In genomic region chr1:24189528-24189927, GRCh38 we compare ENCODE assay signal across 9 cellular contexts. TPM values are rescaled to one million over a fixed set of nuclear protein-coding genes. Genes with fewer than 3 reads are reported as not detected.
DNase-seq lines count a peak whose midpoint lies in the region; ATAC-seq lines count a peak whose summit lies in the region.
"Had no signal": no experiment of that assay in that cellular context is flagged by ENCODE, and none has a peak within 500 bp of the region (broad histone marks: within the 10 kb centered on the region; RNA-seq: fewer than 3 reads in every experiment).

No MANE protein-coding gene starts in this region.

- peaks cover 2% of the 10 kb centered on the region for H3K9me3 Mint-ChIP-seq in activated naive CD4-positive, alpha-beta T cell treated with anti-CD3 and anti-CD28 coated beads for 36 hours
- H3K9me3 Mint-ChIP-seq in activated naive CD8-positive, alpha-beta T cell treated with anti-CD3 and anti-CD28 coated beads for 36 hours: peaks cover 8% of the 10 kb centered on the region
- H3K9me3 Mint-ChIP-seq: dendritic cell treated with granulocyte-macrophage colony-stimulating factor and Interleukin-4, amounts not matched to agents 40 ng/mL and 50 ng/mL, for 4 days had no signal

- DNase-seq in activated naive CD4-positive, alpha-beta T cell treated with anti-CD3 and anti-CD28 coated beads for 36 hours: peak; percentile 72
- DNase-seq in activated naive CD4-positive, alpha-beta T cell (lab: John Stamatoyannopoulos, UW): no peak
- DNase-seq in NOMO-1 treated with DMSO at 0.1 percent for 48 hours (lab: John Stamatoyannopoulos, UW; ENCODE audit: unreplicated experiment) (peak; percentile 35), amygdala (lab: John Stamatoyannopoulos, UW) (no peak), mucosa of gallbladder (ENCODE audit: low spot score) (no peak)
- DNase-seq in activated naive CD8-positive, alpha-beta T cell treated with anti-CD3 and anti-CD28 coated beads for 36 hours: peak; percentile 21
- DNase-seq in stimulated activated naive CD8-positive, alpha-beta T cell treated with anti-CD3 and anti-CD28 coated beads, Interleukin-15, Interleukin-2, amounts not matched to agents 100 U/mL and 50 U/mL, for 24 hours: peak; percentile 48

- peaks cover 3% of the 10 kb centered on the region for H3K27me3 Mint-ChIP-seq in activated naive CD4-positive, alpha-beta T cell treated with anti-CD3 and anti-CD28 coated beads for 36 hours (ENCODE audit: low read depth)
- H3K27me3 Mint-ChIP-seq in activated naive CD8-positive, alpha-beta T cell treated with anti-CD3 and anti-CD28 coated beads for 36 hours: no peaks in the 10 kb centered on the region

- no peak overlapping the region for H3K4me3 Mint-ChIP-seq in activated naive CD4-positive, alpha-beta T cell treated with anti-CD3 and anti-CD28 coated beads for 36 hours
- no peak overlapping the region for H3K4me3 Mint-ChIP-seq in activated naive CD8-positive, alpha-beta T cell treated with anti-CD3 and anti-CD28 coated beads for 36 hours
- H3K4me3 Mint-ChIP-seq: dendritic cell treated with granulocyte-macrophage colony-stimulating factor and Interleukin-4, amounts not matched to agents 40 ng/mL and 50 ng/mL, for 4 days had no signal

- peaks cover 61% of the 10 kb centered on the region for H3K4me1 Mint-ChIP-seq in activated naive CD4-positive, alpha-beta T cell treated with anti-CD3 and anti-CD28 coated beads for 36 hours (ENCODE audit: low read depth)
- H3K4me1 Mint-ChIP-seq in activated naive CD8-positive, alpha-beta T cell treated with anti-CD3 and anti-CD28 coated beads for 36 hours: peaks cover 65% of the 10 kb centered on the region

- CTCF ChIA-PET in activated naive CD4-positive, alpha-beta T cell treated with anti-CD3 and anti-CD28 coated beads for 36 hours (lab: Charles Lee): interaction anchor here (0.8 to 4.0 kb wide), 6 partner anchors 11 to 352 kb away, joined by 3 to 34 read pairs (median 8); no protein-coding TSS in a partner anchor

- H3K27ac Mint-ChIP-seq in activated naive CD4-positive, alpha-beta T cell treated with anti-CD3 and anti-CD28 coated beads for 36 hours: no peak overlapping the region
- H3K27ac Mint-ChIP-seq in activated naive CD8-positive, alpha-beta T cell treated with anti-CD3 and anti-CD28 coated beads for 36 hours: peak overlapping the region; percentile 83

- peaks cover 1% of the 10 kb centered on the region for H3K36me3 Mint-ChIP-seq in activated naive CD4-positive, alpha-beta T cell treated with anti-CD3 and anti-CD28 coated beads for 36 hours (ENCODE audit: low read depth)
- H3K36me3 Mint-ChIP-seq in activated naive CD8-positive, alpha-beta T cell treated with anti-CD3 and anti-CD28 coated beads for 36 hours: peaks cover 10% of the 10 kb centered on the region

- ATAC-seq in stimulated activated naive CD8-positive, alpha-beta T cell treated with anti-CD3 and anti-CD28 coated beads, Interleukin-15, Interleukin-2, amounts not matched to agents 100 U/mL and 50 U/mL, for 24 hours: no peak
- ATAC-seq in HG03175 (IDR thresholded peaks at IDR 0.05; ENCODE audit: unreplicated experiment): no peak

- intact Hi-C loops in activated naive CD4-positive, alpha-beta T cell treated with anti-CD3 and anti-CD28 coated beads for 36 hours (cut with micrococcal nuclease): loop anchor here (5.0 kb wide), 1 partner anchor 558 kb away; the partner anchor contains the start of gene CLIC4

RNA-seq across cellular contexts. Expression of gene IFNLR1, which starts 2.4 kb away (rescaled TPM):
- total RNA-seq in activated naive CD4-positive, alpha-beta T cell treated with anti-CD3 and anti-CD28 coated beads for 36 hours: 1 to 10 TPM; 4.3 to 4.6 TPM
- total RNA-seq in activated naive CD8-positive, alpha-beta T cell treated with anti-CD3 and anti-CD28 coated beads for 36 hours: 1 to 10 TPM; 6.3 to 7.3 TPM
- 11.2 TPM for total RNA-seq in mucosa of gallbladder

RNA-seq across cellular contexts. Expression of gene IL22RA1, which starts 46.6 kb away (rescaled TPM):
- total RNA-seq in activated naive CD4-positive, alpha-beta T cell treated with anti-CD3 and anti-CD28 coated beads for 36 hours: not detected
- not detected for total RNA-seq in activated naive CD8-positive, alpha-beta T cell treated with anti-CD3 and anti-CD28 coated beads for 36 hours
- 11.6 TPM for total RNA-seq in mucosa of gallbladder

Comparison
In these comparisons a context has a peak if more than half of its experiments do, and no peak if none do; other contexts are left out.
1. DNase-seq: peak in activated naive CD4-positive, alpha-beta T cell treated with anti-CD3 and anti-CD28 coated beads for 36 hours (single experiment), NOMO-1 treated with DMSO at 0.1 percent for 48 hours (single experiment), activated naive CD8-positive, alpha-beta T cell treated with anti-CD3 and anti-CD28 coated beads for 36 hours (single experiment) and stimulated activated naive CD8-positive, alpha-beta T cell treated with anti-CD3 and anti-CD28 coated beads, Interleukin-15, Interleukin-2, amounts not matched to agents 100 U/mL and 50 U/mL, for 24 hours (single experiment); none in activated naive CD4-positive, alpha-beta T cell (0 of 4), amygdala (0 of 56) and mucosa of gallbladder (single experiment).
2. RNA of gene IL22RA1, which starts 46.6 kb away (total RNA-seq): 11.6 TPM in mucosa of gallbladder (single experiment); not detected in activated naive CD4-positive, alpha-beta T cell treated with anti-CD3 and anti-CD28 coated beads for 36 hours and not detected in activated naive CD8-positive, alpha-beta T cell treated with anti-CD3 and anti-CD28 coated beads for 36 hours; every median in the first group is over 10 times any median in the second.